Comparison of ENCODE assay signal across 20 cellular contexts in the genomic region with DNA sequence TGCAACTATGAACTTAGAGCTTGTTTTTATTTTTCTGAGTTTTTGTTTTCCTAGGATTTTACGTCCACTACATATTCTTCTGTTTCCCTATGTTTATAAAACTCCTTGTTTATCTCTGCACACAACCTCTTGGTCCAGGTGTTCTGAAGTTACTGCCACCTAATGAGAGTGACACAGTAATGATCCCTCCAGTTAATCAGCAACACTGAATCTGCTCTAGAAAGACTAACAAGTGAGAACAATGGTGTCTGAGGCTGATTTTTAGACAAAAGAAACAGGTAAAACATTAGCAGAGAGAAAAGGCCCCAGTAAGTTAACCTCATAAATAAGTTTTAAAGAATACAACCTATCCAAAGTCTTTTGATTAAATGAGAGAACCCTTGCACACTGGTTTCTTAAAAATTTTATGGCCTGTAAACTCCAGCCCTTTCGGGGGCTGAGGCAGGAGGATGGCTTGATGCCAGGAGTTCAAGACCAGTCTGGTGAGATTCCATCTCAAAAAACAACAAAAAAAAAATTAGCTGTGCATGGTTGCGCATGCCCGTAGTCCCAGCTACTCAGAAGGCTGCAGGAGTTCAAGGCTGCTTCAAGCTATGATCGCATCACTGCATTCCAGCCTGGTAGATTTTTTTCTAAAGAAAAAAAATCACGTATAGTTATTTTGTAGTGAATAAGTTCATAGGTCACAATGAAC.
DNase-seq lines count a peak whose midpoint lies in the region; TF ChIP-seq lines count a peak whose summit lies in the region.
"Had no signal": no experiment of that assay in that cellular context is flagged by ENCODE, and none has a peak within 500 bp of the region (broad histone marks: within the 10 kb centered on the region; RNA-seq: fewer than 3 reads in every experiment).

No MANE protein-coding gene starts in this region.

- peak overlapping the region; percentile 92 for H3K27ac Mint-ChIP-seq in mesothelial cell of epicardium
- H3K27ac Mint-ChIP-seq: effector memory CD8-positive, alpha-beta T cell had no signal

- H3K27ac ChIP-seq in epithelial cell of prostate (peak overlapping the region; percentile 30), A673 (ENCODE audit: low read depth, low read length, poor library complexity, severe bottlenecking) (no peak overlapping the region)
- H3K27ac ChIP-seq: HL-60, psoas muscle, SJCRH30 had no signal

- H3K36me3 Mint-ChIP-seq in mesothelial cell of epicardium: peaks cover 7% of the 10 kb centered on the region

- no peak overlapping the region for H3K4me3 Mint-ChIP-seq in mesothelial cell of epicardium
- H3K4me3 Mint-ChIP-seq: activated T-cell treated with anti-CD3 and anti-CD28 coated beads, Interleukin-2, amount 50 U/mL, for 4 hours; central memory CD8-positive, alpha-beta T cell; effector memory CD8-positive, alpha-beta T cell had no signal

- no peaks in the 10 kb centered on the region for H3K27me3 ChIP-seq in BE2C
- no peaks in the 10 kb centered on the region for H3K27me3 ChIP-seq in A673 (replicated peaks; ENCODE audit: insufficient read depth, low read depth, low read length, poor library complexity)
- H3K27me3 ChIP-seq: SJCRH30 had no signal

- TF ChIP-seq CTCF in BE2C (IDR thresholded peaks at IDR 0.05; ENCODE audit: low read depth, low read length) (no peak), mesothelial cell of epicardium (IDR thresholded peaks at IDR 0.05; ENCODE audit: unreplicated experiment) (no peak), A673 (conservative IDR thresholded peaks at IDR 0.05; ENCODE audit: low read depth, low read length) (no peak)

- no TSS peak for BruUV-seq in A673 (replicated peaks; lab: Mats Ljungman, UMichigan)

- intact Hi-C loops in A673 (cut with micrococcal nuclease; ENCODE audit: unreplicated experiment): no loop called here

- H3K9me3 ChIP-seq in BE2C (no peaks in the 10 kb centered on the region), A673 (ENCODE audit: low read depth, low read length, poor library complexity, severe bottlenecking) (no peaks in the 10 kb centered on the region)
- H3K9me3 ChIP-seq: psoas muscle, SJCRH30 had no signal

- H3K4me1 ChIP-seq in BE2C: no peaks in the 10 kb centered on the region
- H3K4me1 ChIP-seq in A673 (ENCODE audit: insufficient read depth, low read length, poor library complexity, severe bottlenecking): no peaks in the 10 kb centered on the region
- H3K4me1 ChIP-seq: psoas muscle, SJCRH30 had no signal

- CTCF ChIA-PET in A673 (lab: Charles Lee): no interaction called here

- H3K27me3 Mint-ChIP-seq in mesothelial cell of epicardium (ENCODE audit: low read depth): no peaks in the 10 kb centered on the region
- H3K27me3 Mint-ChIP-seq: central memory CD8-positive, alpha-beta T cell; effector memory CD8-positive, alpha-beta T cell had no signal

- POLR2A ChIA-PET in A673 (lab: Charles Lee; ENCODE audit: low non-redundant PET): no interaction called here

- peaks cover 4% of the 10 kb centered on the region for H3K9me3 Mint-ChIP-seq in mesothelial cell of epicardium

- H3K4me3 ChIP-seq in BE2C (ENCODE audit: low read depth, low read length) (no peak overlapping the region), A673 (ENCODE audit: low read depth, low read length, poor library complexity, severe bottlenecking) (no peak overlapping the region)
- H3K4me3 ChIP-seq: psoas muscle, SJCRH30 had no signal

- H3K4me1 Mint-ChIP-seq in mesothelial cell of epicardium: peaks cover 39% of the 10 kb centered on the region
- H3K4me1 Mint-ChIP-seq: central memory CD8-positive, alpha-beta T cell had no signal

- DNase-seq in BE2C (peak; percentile 15), NCI-H1105 treated with DMSO at 0.1 percent for 48 hours (lab: John Stamatoyannopoulos, UW) (peak; percentile 95), epithelial cell of prostate (ENCODE audit: low read depth, low spot score) (peak; percentile 33), mesothelial cell of epicardium (ENCODE audit: low spot score in 2 of 2, unreplicated experiment in 2 of 2) (peak; percentile 54 to 75), NCI-H2227 (lab: John Stamatoyannopoulos, UW; ENCODE audit: unreplicated experiment) (no peak), HuH-7.5 (ENCODE audit: low spot score) (no peak), A673 (ENCODE audit: low spot score) (no peak)
- DNase-seq in activated CD4-positive, CD25-positive, alpha-beta regulatory T cell treated with anti-CD3 and anti-CD28 coated beads, Interleukin-2, amount 50 U/mL, for 72 hours: no peak
- DNase-seq: activated CD4-positive, alpha-beta T cell treated with anti-CD3 and anti-CD28 coated beads, Interleukin-2, amount 50 U/mL, for 4 hours; activated T-cell treated with anti-CD3 and anti-CD28 coated beads, Interleukin-2, amount 50 U/mL, for 4 hours; effector memory CD8-positive, alpha-beta T cell; GDM1; Karpas-422; NCI-H187 treated with DMSO at 0.1 percent for 48 hours; psoas muscle; SJCRH30; stimulated activated CD4-positive, alpha-beta T cell treated with anti-CD3 and anti-CD28 coated beads, Interleukin-15, amount 100 ng/mL, for 24 hours; substantia nigra had no signal

- no peaks in the 10 kb centered on the region for H3K36me3 ChIP-seq in BE2C
- H3K36me3 ChIP-seq in A673 (ENCODE audit: insufficient read depth, low read length, poor library complexity, severe bottlenecking): no peaks in the 10 kb centered on the region
- H3K36me3 ChIP-seq: SJCRH30 had no signal

Comparison
In these comparisons a context has a peak if more than half of its experiments do, and no peak if none do; other contexts are left out.
1. DNase-seq: peak in BE2C (single experiment), NCI-H1105 treated with DMSO at 0.1 percent for 48 hours (single experiment), epithelial cell of prostate (single experiment) and mesothelial cell of epicardium (2 of 2); none in NCI-H2227 (single experiment), HuH-7.5 (single experiment), activated CD4-positive, CD25-positive, alpha-beta regulatory T cell treated with anti-CD3 and anti-CD28 coated beads, Interleukin-2, amount 50 U/mL, for 72 hours (single experiment) and A673 (single experiment).